ENCODE assay signal across 8 cellular contexts in the genomic region with DNA sequence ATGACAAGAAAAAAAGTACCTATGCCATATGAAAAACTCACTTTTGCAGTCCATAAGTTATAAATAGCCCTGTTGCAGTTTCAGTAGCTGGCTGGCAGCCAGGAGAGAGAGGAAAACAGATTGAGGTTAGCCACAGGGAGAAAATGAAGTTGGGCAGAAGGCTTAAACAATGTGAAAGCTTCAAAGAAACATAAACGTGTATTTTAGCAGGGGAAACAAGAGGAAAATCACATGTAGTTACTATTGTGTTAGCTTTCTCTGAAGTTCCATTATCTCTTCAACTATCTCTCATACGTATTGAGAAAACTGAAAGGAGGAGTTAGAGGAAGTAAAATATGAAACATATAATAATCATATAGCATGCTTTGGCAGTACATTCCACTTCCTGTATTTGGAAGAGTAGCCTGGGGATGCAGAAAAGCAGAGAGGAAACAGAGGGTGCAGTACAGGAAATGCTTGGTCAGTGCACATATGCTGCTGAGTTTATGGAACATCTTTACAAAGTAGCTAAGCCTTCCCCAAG.
DNase-seq lines count a peak whose midpoint lies in the region; ATAC-seq and TF ChIP-seq lines count a peak whose summit lies in the region.

No MANE protein-coding gene starts in this region.

- ATAC-seq in GM18870 (IDR thresholded peaks at IDR 0.05; ENCODE audit: unreplicated experiment): peak; percentile 87
- peak; percentile 81 for ATAC-seq in HG03095 (IDR thresholded peaks at IDR 0.05; ENCODE audit: unreplicated experiment)
- peak; percentile 79 to 82 for ATAC-seq in naive thymus-derived CD8-positive, alpha-beta T cell

- intact Hi-C loops in PC-9 (cut with micrococcal nuclease; ENCODE audit: unreplicated experiment): no loop called here
- intact Hi-C loops in mammary epithelial cell (cut with micrococcal nuclease): no loop called here
- intact Hi-C loops in Calu3 (cut with micrococcal nuclease; ENCODE audit: unreplicated experiment): no loop called here

- H3K4me2 ChIP-seq in PC-9 (no peak overlapping the region), mammary epithelial cell (ENCODE audit: insufficient read depth, low read depth, low read length) (no peak overlapping the region)

- H4K20me1 ChIP-seq in PC-9 (ENCODE audit: insufficient read depth) (no peaks in the 10 kb centered on the region), mammary epithelial cell (ENCODE audit: insufficient read depth, low read length) (no peaks in the 10 kb centered on the region)

- BruUV-seq in PC-9 (replicated peaks; lab: Mats Ljungman, UMichigan): no TSS peak
- no TSS peak for BruUV-seq in mammary epithelial cell (replicated peaks; lab: Mats Ljungman, UMichigan)
- no TSS peak for BruUV-seq in Calu3 (replicated peaks; lab: Mats Ljungman, UMichigan)

- no peaks in the 10 kb centered on the region for H3K9me3 Mint-ChIP-seq in naive thymus-derived CD8-positive, alpha-beta T cell
- no peaks in the 10 kb centered on the region for H3K9me3 Mint-ChIP-seq in Calu3 (ENCODE audit: low read depth, unreplicated experiment)

- no peak overlapping the region for H3K9ac ChIP-seq in mammary epithelial cell (ENCODE audit: insufficient read depth, low read length)

- dilution Hi-C loops in mammary epithelial cell (cut with HindIII; ENCODE audit: low sequenced_read_pairs): no loop called here

- DNase-seq in A172 (ENCODE audit: low spot score) (peak; percentile 42), PC-9 (peak in 1 of 2 experiments; percentile 9), mammary epithelial cell (peak; percentile 4), middle frontal gyrus (ENCODE audit: extremely low spot score, low spot score) (no peak), Calu3 (no peak)
- DNase-seq in naive thymus-derived CD8-positive, alpha-beta T cell: peak; percentile 6 to 75 (median 44)

- in situ Hi-C loops in mammary epithelial cell (cut with MboI; ENCODE audit: low sequenced_read_pairs in 2 of 2): no loop called here

- POLR2A ChIA-PET in PC-9 (lab: Charles Lee; ENCODE audit: unreplicated experiment): no interaction called here
- POLR2A ChIA-PET in naive thymus-derived CD8-positive, alpha-beta T cell (lab: Charles Lee): interaction anchor here (1.1 kb wide), 1 partner anchor 155 kb away, joined by 3 read pairs; no protein-coding TSS in a partner anchor

- no peak overlapping the region for H3K27ac ChIP-seq in PC-9
- H3K27ac ChIP-seq in mammary epithelial cell (ENCODE audit: insufficient read depth, low read depth, low read length): no peak overlapping the region

- H3K27me3 Mint-ChIP-seq in naive thymus-derived CD8-positive, alpha-beta T cell: no peaks in the 10 kb centered on the region
- H3K27me3 Mint-ChIP-seq in Calu3 (ENCODE audit: unreplicated experiment): no peaks in the 10 kb centered on the region

- CTCF ChIA-PET in PC-9 (lab: Charles Lee): no interaction called here
- CTCF ChIA-PET in mammary epithelial cell (lab: Charles Lee; ENCODE audit: low non-redundant PET): no interaction called here
- CTCF ChIA-PET in Calu3 (lab: Charles Lee): no interaction called here

- H3K9me3 ChIP-seq in PC-9 (ENCODE audit: insufficient read depth, low read depth) (no peaks in the 10 kb centered on the region; the same call in 1 of the 2 replicates), mammary epithelial cell (replicated peaks; ENCODE audit: insufficient read depth, low read length) (no peaks in the 10 kb centered on the region)

- H3K4me1 Mint-ChIP-seq in naive thymus-derived CD8-positive, alpha-beta T cell: peaks cover 14 to 42% (median 27%) of the 10 kb centered on the region in 4 donors
- H3K4me1 Mint-ChIP-seq in Calu3 (ENCODE audit: low read depth, unreplicated experiment): no peaks in the 10 kb centered on the region

- H3F3A ChIP-seq in PC-9 (ENCODE audit: insufficient read depth, low read depth): no peaks in the 10 kb centered on the region

- peak overlapping the region; percentile 29 to 76 (median 64) for H3K4me3 Mint-ChIP-seq in naive thymus-derived CD8-positive, alpha-beta T cell
- no peak overlapping the region for H3K4me3 Mint-ChIP-seq in Calu3 (ENCODE audit: low read depth, unreplicated experiment)

- H3K27me3 ChIP-seq in PC-9 (ENCODE audit: insufficient read depth, low read depth): no peaks in the 10 kb centered on the region
- no peaks in the 10 kb centered on the region for H3K27me3 ChIP-seq in mammary epithelial cell (ENCODE audit: insufficient read depth, low read length)

- 12% methylated on average over 2 of the region's 2 CpGs for WGBS in mammary epithelial cell (ENCODE audit: low coverage, missing lambda C conversion rate)

- no peaks in the 10 kb centered on the region for H3K79me2 ChIP-seq in PC-9 (ENCODE audit: low read depth)
- H3K79me2 ChIP-seq in mammary epithelial cell (ENCODE audit: insufficient read depth, low read length): no peaks in the 10 kb centered on the region

- H3K36me3 Mint-ChIP-seq in naive thymus-derived CD8-positive, alpha-beta T cell: no peaks in the 10 kb centered on the region
- no peaks in the 10 kb centered on the region for H3K36me3 Mint-ChIP-seq in Calu3 (ENCODE audit: insufficient read depth, unreplicated experiment)

- peak overlapping the region; percentile 2 to 87 (median 74) for H3K27ac Mint-ChIP-seq in naive thymus-derived CD8-positive, alpha-beta T cell
- H3K27ac Mint-ChIP-seq in Calu3 (ENCODE audit: unreplicated experiment): no peak overlapping the region

- no peaks in the 10 kb centered on the region for H3K9me2 ChIP-seq in PC-9 (ENCODE audit: insufficient read depth)

- H3K4me3 ChIP-seq in PC-9: no peak overlapping the region
- H3K4me3 ChIP-seq in mammary epithelial cell (replicated peaks in 1 of 3; ENCODE audit: insufficient read depth in 1 of 3, low read depth in 2 of 3, low read length in 3 of 3): no peak overlapping the region

- H3K4me1 ChIP-seq in PC-9 (replicated peaks; ENCODE audit: insufficient read depth) (no peaks in the 10 kb centered on the region), mammary epithelial cell (ENCODE audit: insufficient read depth, low read length) (no peaks in the 10 kb centered on the region)

- no peak for TF ChIP-seq CTCF in PC-9 (conservative IDR thresholded peaks at IDR 0.05)
- no peak for TF ChIP-seq CTCF in mammary epithelial cell (conservative IDR thresholded peaks at IDR 0.05 in 1 of 2, IDR thresholded peaks at IDR 0.05 in 1 of 2; ENCODE audit: extremely low read depth in 1 of 2, insufficient read depth in 1 of 2, low read depth in 1 of 2, low read length in 2 of 2)
- TF ChIP-seq CTCF in Calu3 (IDR thresholded peaks at IDR 0.05; ENCODE audit: unreplicated experiment): no peak

- H3K36me3 ChIP-seq in PC-9 (ENCODE audit: low read depth) (no peaks in the 10 kb centered on the region), mammary epithelial cell (ENCODE audit: insufficient read depth, low read length) (no peaks in the 10 kb centered on the region)

- 0 out of 2 replicates have a peak overlapping the region, but pooled peaks have one; percentile 47 for H2AFZ ChIP-seq in PC-9
- no peak overlapping the region for H2AFZ ChIP-seq in mammary epithelial cell (ENCODE audit: low read depth, low read length)

Comparison
In these comparisons a context has a peak if more than half of its experiments do, and no peak if none do; other contexts are left out.
1. DNase-seq: peak in A172 (single experiment), mammary epithelial cell (single experiment) and naive thymus-derived CD8-positive, alpha-beta T cell (10 of 10); none in middle frontal gyrus (single experiment) and Calu3 (single experiment).
2. Peak in every context shown above with its lines, with median percentiles within 50 percentile points of each other: ATAC-seq.